Comparison of ENCODE assay signal across 21 cellular contexts in the genomic region with DNA sequence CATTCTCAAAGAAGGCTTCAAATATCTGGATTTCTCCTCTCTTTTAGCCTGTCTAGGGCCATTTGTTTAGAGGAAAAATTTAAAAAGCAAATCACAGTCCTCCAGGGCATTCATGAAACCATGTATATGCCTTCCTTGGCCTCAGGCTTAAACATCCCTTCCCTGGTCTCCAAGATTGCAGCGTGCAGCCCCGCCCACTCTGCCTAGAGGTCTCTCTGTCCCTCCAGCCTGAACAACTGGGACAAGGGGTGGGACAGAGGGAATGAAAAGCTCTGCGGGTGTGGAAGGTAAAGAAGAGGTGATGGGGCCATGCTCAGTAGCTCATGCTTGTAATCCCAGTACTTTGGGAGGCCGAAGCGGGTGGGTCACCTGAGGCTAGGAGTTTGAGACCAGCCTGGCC.
"Had no signal": no experiment of that assay in that cellular context is flagged by ENCODE, and none has a peak within 500 bp of the region (broad histone marks: within the 10 kb centered on the region; RNA-seq: fewer than 3 reads in every experiment).

No MANE protein-coding gene starts in this region.

- H3K79me2 ChIP-seq: hepatocyte had no signal

- H3K4me2 ChIP-seq: hepatocyte, smooth muscle cell had no signal

- H3K36me3 Mint-ChIP-seq: naive thymus-derived CD4-positive, alpha-beta T cell; stimulated activated effector memory CD8-positive, alpha-beta T cell treated with anti-CD3 and anti-CD28 coated beads, Interleukin-12 subunit alpha, Interleukin-12 subunit beta, amount 100 ng/mL, for 72 hours had no signal

- H3K4me1 ChIP-seq: left lung, tibial artery, upper lobe of right lung had no signal

- H3K36me3 ChIP-seq: left lung, neutrophil, tibial artery, upper lobe of right lung, vagina had no signal

- ATAC-seq: left lung; naive thymus-derived CD4-positive, alpha-beta T cell; right cardiac atrium; upper lobe of right lung had no signal

- H3K27ac Mint-ChIP-seq: naive thymus-derived CD4-positive, alpha-beta T cell; nephron progenitor cell; stimulated activated effector memory CD8-positive, alpha-beta T cell treated with anti-CD3 and anti-CD28 coated beads, Interleukin-12 subunit alpha, Interleukin-12 subunit beta, amount 100 ng/mL, for 72 hours; stimulated activated naive CD8-positive, alpha-beta T cell treated with anti-CD3 and anti-CD28 coated beads, Interleukin-15, Interleukin-2, amounts not matched to agents 100 ng/mL and 50 ng/mL, for 24 hours had no signal

- DNase-seq: cortex of kidney; effector CD8-positive, alpha-beta T cell; foreskin melanocyte; left lung; mesendoderm; naive thymus-derived CD4-positive, alpha-beta T cell; nephron progenitor cell; stimulated activated CD4-positive, alpha-beta T cell treated with anti-CD3 and anti-CD28 coated beads, Interleukin-4, amount 100 ng/mL, for 1 hour; stimulated activated CD8-positive, alpha-beta memory T cell treated with anti-CD3 and anti-CD28 coated beads, Interleukin-4, amount 100 ng/mL, for 48 hours; tibial artery; upper lobe of right lung had no signal

- H3K9me3 ChIP-seq: left lung, neutrophil, tibial artery, upper lobe of right lung, vagina had no signal

- H3K4me3 ChIP-seq: dorsolateral prefrontal cortex, hepatocyte, left lung, lung, smooth muscle cell, tibial artery, upper lobe of right lung, vagina had no signal

- H3K27ac ChIP-seq: dorsolateral prefrontal cortex, hepatocyte, left lung, neutrophil, tibial artery, upper lobe of right lung, vagina had no signal

- H3K27me3 Mint-ChIP-seq: stimulated activated naive CD8-positive, alpha-beta T cell treated with anti-CD3 and anti-CD28 coated beads, Interleukin-15, Interleukin-2, amounts not matched to agents 100 ng/mL and 50 ng/mL, for 24 hours had no signal

- H3K4me1 Mint-ChIP-seq: naive thymus-derived CD4-positive, alpha-beta T cell; stimulated activated effector memory CD8-positive, alpha-beta T cell treated with anti-CD3 and anti-CD28 coated beads, Interleukin-12 subunit alpha, Interleukin-12 subunit beta, amount 100 ng/mL, for 72 hours had no signal

- H3K4me3 Mint-ChIP-seq: naive thymus-derived CD4-positive, alpha-beta T cell; nephron progenitor cell; stimulated activated effector memory CD8-positive, alpha-beta T cell treated with anti-CD3 and anti-CD28 coated beads, Interleukin-12 subunit alpha, Interleukin-12 subunit beta, amount 100 ng/mL, for 72 hours; stimulated activated naive CD8-positive, alpha-beta T cell treated with anti-CD3 and anti-CD28 coated beads, Interleukin-15, Interleukin-2, amounts not matched to agents 100 ng/mL and 50 ng/mL, for 24 hours had no signal

- H2AFZ ChIP-seq: hepatocyte had no signal

- H3K27me3 ChIP-seq: dorsolateral prefrontal cortex, hepatocyte, neutrophil, upper lobe of right lung, vagina had no signal

- FAIRE-seq: islet of Langerhans had no signal
